ENCODE assay signal across 8 cellular contexts in the genomic region with DNA sequence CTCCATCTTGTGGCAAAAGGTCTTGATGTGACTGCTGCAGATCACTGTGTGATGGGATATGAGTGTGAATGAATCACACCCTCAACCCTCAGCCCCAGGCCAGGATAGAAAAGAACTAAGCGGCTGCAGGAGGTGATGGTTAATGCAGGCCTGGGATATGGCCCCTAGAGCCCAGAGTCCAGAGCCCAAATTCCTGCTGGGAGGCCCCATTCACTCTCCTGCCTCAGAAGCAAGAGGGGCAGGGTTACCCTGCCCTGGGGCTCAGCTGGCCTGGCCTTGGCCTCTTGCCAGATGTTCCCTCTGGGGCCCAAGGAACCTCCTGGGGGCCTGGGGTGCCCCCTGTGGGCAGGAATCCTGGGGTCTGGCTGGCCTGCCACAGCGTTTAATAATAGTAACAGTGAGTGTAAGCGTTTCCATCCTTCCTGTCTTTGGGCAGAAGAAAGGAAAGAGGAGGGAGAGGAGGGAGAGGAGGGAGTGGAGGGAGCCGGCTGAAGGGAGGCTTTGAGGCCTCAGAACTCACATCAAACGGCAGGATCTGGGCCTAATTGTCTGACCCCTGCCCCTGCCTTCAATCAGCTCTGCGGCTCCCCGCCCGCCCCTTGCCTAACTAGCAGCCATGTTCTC. TPM values are rescaled to one million over a fixed set of nuclear protein-coding genes. Genes with fewer than 3 reads are reported as not detected.
A peak's percentile ranks its signal among the peaks of the same experiment; 100 is the strongest.
DNase-seq lines count a peak whose midpoint lies in the region; TF ChIP-seq lines count a peak whose summit lies in the region.

No MANE protein-coding gene starts in this region.

- peak overlapping the region; percentile 46 for H3K4me2 ChIP-seq in neuronal stem cell (ENCODE audit: insufficient read depth, low read length, poor library complexity, severe bottlenecking)

- H3K14ac ChIP-seq in neuronal stem cell (ENCODE audit: low read length): no peak overlapping the region

- H2BK12ac ChIP-seq in neuronal stem cell (ENCODE audit: low read length): no peak overlapping the region

- 48% methylated on average over 8 of the region's 8 CpGs for WGBS in esophagus muscularis mucosa
- WGBS in neuronal stem cell (ENCODE audit: extremely low coverage in 2 of 2, insufficient read length in 2 of 2, insufficient replicate concordance in 1 of 2), 2 donors: no CpG with 5 or more reads among the region's 8 CpGs

- peak overlapping the region; percentile 30 for H2AFZ ChIP-seq in neuronal stem cell (ENCODE audit: low read length)

- DNase-seq in Ammon's horn (ENCODE audit: low spot score): peak; percentile 41
- peak; percentile 48 for DNase-seq in NCI-H226
- no peak for DNase-seq in esophagus muscularis mucosa (ENCODE audit: extremely low spot score)
- peak; percentile 84 for DNase-seq in neuronal stem cell (ENCODE audit: low spot score)
- no peak for DNase-seq in NCI-H510A treated with DMSO at 0.1 percent for 48 hours (lab: John Stamatoyannopoulos, UW)
- DNase-seq in activated CD4-positive, alpha-beta T cell treated with anti-CD3 and anti-CD28 coated beads for 1 hour: no peak
- DNase-seq in occipital lobe (lab: John Stamatoyannopoulos, UW): no peak
- DNase-seq in activated gamma-delta T cell treated with Interleukin-2 at 50 U/mL for 16 hours: no peak

- no peak overlapping the region for H3K4ac ChIP-seq in neuronal stem cell (ENCODE audit: low read length)

- peak overlapping the region; percentile 92 for H3K18ac ChIP-seq in neuronal stem cell (ENCODE audit: low read length)

- H4K8ac ChIP-seq in neuronal stem cell (ENCODE audit: low read depth, low read length): no peak overlapping the region

- H3K27ac ChIP-seq in esophagus muscularis mucosa (replicated peaks in 1 of 4) (peak overlapping the region; percentile 81 to 85 (median 84)), neuronal stem cell (replicated peaks; ENCODE audit: low read length) (peak overlapping the region; percentile 89)

- no peaks in the 10 kb centered on the region for H3K9me3 ChIP-seq in esophagus muscularis mucosa
- no peaks in the 10 kb centered on the region for H3K9me3 ChIP-seq in neuronal stem cell (replicated peaks in 1 of 2; ENCODE audit: control insufficient read depth in 2 of 2, insufficient read depth in 1 of 2, low read depth in 1 of 2, low read length in 2 of 2)

- H3K4me3 ChIP-seq in esophagus muscularis mucosa (no peak overlapping the region), neuronal stem cell (ENCODE audit: low read length in 2 of 2) (no peak overlapping the region)

- no peak for TF ChIP-seq EP300 in esophagus muscularis mucosa (IDR thresholded peaks at IDR 0.05)

- TF ChIP-seq POLR2A in esophagus muscularis mucosa (IDR thresholded peaks at IDR 0.05; ENCODE audit: low read depth): no peak

- peaks cover 3% of the 10 kb centered on the region for H3K79me1 ChIP-seq in neuronal stem cell (ENCODE audit: low read depth, low read length)

- H3K27me3 ChIP-seq in esophagus muscularis mucosa (no peaks in the 10 kb centered on the region), neuronal stem cell (ENCODE audit: control insufficient read depth in 3 of 3, insufficient read depth in 3 of 3, low read depth in 1 of 3, low read length in 3 of 3) (no peaks in the 10 kb centered on the region)

- no peak overlapping the region for H3K9ac ChIP-seq in neuronal stem cell (ENCODE audit: low read depth, low read length, poor library complexity)

- H4K91ac ChIP-seq in neuronal stem cell (ENCODE audit: low read depth, low read length, poor library complexity): no peak overlapping the region

- H3K36me3 ChIP-seq in esophagus muscularis mucosa: peaks cover 4 to 18% (median 9%) of the 10 kb centered on the region in 4 donors
- peaks cover 7 to 17% of the 10 kb centered on the region in 2 donors for H3K36me3 ChIP-seq in neuronal stem cell (replicated peaks in 1 of 2; ENCODE audit: control insufficient read depth in 2 of 2, insufficient read depth in 2 of 2, low read length in 2 of 2)

- H3K23ac ChIP-seq in neuronal stem cell (ENCODE audit: low read depth, low read length, poor library complexity): no peak overlapping the region

- H3K4me1 ChIP-seq in esophagus muscularis mucosa: peaks cover 27 to 49% (median 42%) of the 10 kb centered on the region in 4 donors
- peaks cover 36 to 58% of the 10 kb centered on the region in 2 donors for H3K4me1 ChIP-seq in neuronal stem cell (ENCODE audit: control insufficient read depth in 2 of 2, insufficient read depth in 1 of 2, low read depth in 1 of 2, low read length in 2 of 2)

- H2AK5ac ChIP-seq in neuronal stem cell (ENCODE audit: low read depth, low read length): peak overlapping the region; percentile 28

- H2BK5ac ChIP-seq in neuronal stem cell (ENCODE audit: low read length): no peak overlapping the region

- intact Hi-C loops in esophagus muscularis mucosa (cut with DNase I): no loop called here

- peak; percentile 27 to 40 (median 38) for TF ChIP-seq CTCF in esophagus muscularis mucosa (IDR thresholded peaks at IDR 0.05)

- H2BK120ac ChIP-seq in neuronal stem cell (ENCODE audit: low read depth, low read length): peak overlapping the region; percentile 43

- H2BK15ac ChIP-seq in neuronal stem cell (ENCODE audit: low read length): no peak overlapping the region

RNA-seq across cellular contexts. Expression of gene DMAP1, which starts 26.2 kb away (rescaled TPM):
- total RNA-seq in esophagus muscularis mucosa (10 to 100 TPM; 24.0 to 34.6 (median 30.4) TPM), occipital lobe (31.5 TPM)
- polyA plus RNA-seq in neuronal stem cell (2013, experiment 1 of 2): 31.9 TPM
- 31.3 TPM for polyA plus RNA-seq in neuronal stem cell (2013, experiment 2 of 2)

Comparison
In these comparisons a context has a peak if more than half of its experiments do, and no peak if none do; other contexts are left out.
1. DNase-seq: peak in Ammon's horn (single experiment), NCI-H226 (single experiment) and neuronal stem cell (single experiment); none in esophagus muscularis mucosa (single experiment), NCI-H510A treated with DMSO at 0.1 percent for 48 hours (single experiment), activated CD4-positive, alpha-beta T cell treated with anti-CD3 and anti-CD28 coated beads for 1 hour (single experiment), occipital lobe (single experiment) and activated gamma-delta T cell treated with Interleukin-2 at 50 U/mL for 16 hours (single experiment).